In genomic region chr10:44847110-44847509, GRCh38 we compare ENCODE assay signal across 7 cellular contexts.
"Had no signal": no experiment of that assay in that cellular context is flagged by ENCODE, and none has a peak within 500 bp of the region (broad histone marks: within the 10 kb centered on the region; RNA-seq: fewer than 3 reads in every experiment).

No MANE protein-coding gene starts in this region.

- ATAC-seq: HepG2, K562 had no signal

- H3K27ac ChIP-seq: HL-60 had no signal

- H3K36me3 Mint-ChIP-seq: IgD-negative memory B cell had no signal

- DNase-seq: IMR-90, KBM-7, KG1 had no signal

- H3K4me3 ChIP-seq: K562 had no signal

- H3K9me3 Mint-ChIP-seq: IgD-negative memory B cell had no signal

- H3K27ac Mint-ChIP-seq: IgD-negative memory B cell had no signal

- H3K4me1 Mint-ChIP-seq: IgD-negative memory B cell had no signal
